8 cellular contexts compared by ENCODE assay signal in the genomic region with DNA sequence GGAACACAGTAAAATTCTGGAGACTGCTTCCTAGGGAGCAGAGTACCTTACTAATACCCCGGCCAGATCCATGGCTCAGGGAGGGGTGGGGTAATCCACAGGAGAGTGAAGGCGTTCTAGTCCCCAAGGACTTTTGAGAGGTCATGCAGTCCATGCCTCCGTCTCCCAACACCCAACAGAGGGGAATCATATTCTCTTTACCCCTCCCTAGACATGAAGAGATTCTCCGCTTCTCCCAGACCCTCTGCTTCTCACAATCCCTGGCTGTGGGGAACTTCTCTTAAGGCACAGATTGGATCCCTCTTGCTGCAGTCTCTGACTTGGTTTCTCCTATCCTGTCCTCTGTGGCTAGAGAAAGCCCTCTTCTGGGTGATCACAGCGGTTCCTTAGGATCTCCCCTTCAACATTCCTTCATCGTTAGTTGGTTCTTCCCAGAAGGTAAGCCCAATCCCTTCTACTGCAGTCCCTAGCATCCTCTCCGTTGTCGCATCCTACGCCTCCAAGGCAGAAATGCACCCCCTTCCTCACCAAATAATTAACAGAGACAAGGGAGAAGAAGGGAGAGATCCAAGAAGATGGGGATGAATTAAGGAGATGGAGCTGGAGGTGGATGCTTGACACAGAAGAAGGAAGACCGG. TPM values are rescaled to one million over a fixed set of nuclear protein-coding genes. Genes with fewer than 3 reads are reported as not detected.
DNase-seq lines count a peak whose midpoint lies in the region; ATAC-seq, FAIRE-seq and TF ChIP-seq lines count a peak whose summit lies in the region.

No MANE protein-coding gene starts in this region.

- H3K27me3 ChIP-seq in CD4-positive, CD25-positive, alpha-beta regulatory T cell (ENCODE audit: control insufficient read depth, insufficient read depth, low read length), result no peaks in the 10 kb centered on the region
- H3K27me3 ChIP-seq in MG63, result peaks cover 6% of the 10 kb centered on the region; the same call in 1 of the 2 replicates
- no peaks in the 10 kb centered on the region for H3K27me3 ChIP-seq in effector memory CD4-positive, alpha-beta T cell (replicated peaks; ENCODE audit: control insufficient read depth, insufficient read depth, low read length, poor library complexity, severe bottlenecking)

- H3K36me3 ChIP-seq in CD4-positive, CD25-positive, alpha-beta regulatory T cell (ENCODE audit: control insufficient read depth, insufficient read depth, low read length), result no peaks in the 10 kb centered on the region
- no peaks in the 10 kb centered on the region for H3K36me3 ChIP-seq in MG63
- H3K36me3 ChIP-seq in effector memory CD4-positive, alpha-beta T cell (ENCODE audit: control insufficient read depth, insufficient read depth, low read length), result no peaks in the 10 kb centered on the region

- peak overlapping the region; percentile 60 to 93 (median 92) for H3K27ac Mint-ChIP-seq in CD4-positive, CD25-positive, alpha-beta regulatory T cell
- peak overlapping the region; percentile 7 for H3K27ac Mint-ChIP-seq in neural crest cell (ENCODE audit: unreplicated experiment)

- peak overlapping the region; percentile 86 to 87 (median 86) for H3K4me3 Mint-ChIP-seq in CD4-positive, CD25-positive, alpha-beta regulatory T cell
- peak overlapping the region; percentile 92 for H3K4me3 Mint-ChIP-seq in neural crest cell

- H3K27me3 Mint-ChIP-seq in CD4-positive, CD25-positive, alpha-beta regulatory T cell, result no peaks in the 10 kb centered on the region
- H3K27me3 Mint-ChIP-seq in neural crest cell (ENCODE audit: low read depth), result no peaks in the 10 kb centered on the region

- no peak for ATAC-seq in CD4-positive, CD25-positive, alpha-beta regulatory T cell (ENCODE audit: low read depth in 2 of 2)
- no peak for ATAC-seq in HG03378 (IDR thresholded peaks at IDR 0.05; ENCODE audit: unreplicated experiment)

- no peak for FAIRE-seq in H54 (lab: Jason Lieb, UNC)

- peaks cover 9 to 75% (median 52%) of the 10 kb centered on the region in 4 donors for H3K4me1 Mint-ChIP-seq in CD4-positive, CD25-positive, alpha-beta regulatory T cell
- peaks cover 60% of the 10 kb centered on the region for H3K4me1 Mint-ChIP-seq in neural crest cell

- no peaks in the 10 kb centered on the region for H3K9me3 ChIP-seq in CD4-positive, CD25-positive, alpha-beta regulatory T cell (ENCODE audit: control insufficient read depth in 2 of 2, low read length in 2 of 2)
- H3K9me3 ChIP-seq in MG63, result no peaks in the 10 kb centered on the region
- no peaks in the 10 kb centered on the region for H3K9me3 ChIP-seq in effector memory CD4-positive, alpha-beta T cell (ENCODE audit: control insufficient read depth, low read length)

- H3K4me1 ChIP-seq in CD4-positive, CD25-positive, alpha-beta regulatory T cell (ENCODE audit: control insufficient read depth, insufficient read depth, low read length, poor library complexity, severe bottlenecking), result peaks cover 41% of the 10 kb centered on the region
- H3K4me1 ChIP-seq in effector memory CD4-positive, alpha-beta T cell (ENCODE audit: control insufficient read depth, insufficient read depth, low read length, poor library complexity, severe bottlenecking), result peaks cover 21% of the 10 kb centered on the region

- TF ChIP-seq CTCF in neural crest cell (conservative IDR thresholded peaks at IDR 0.05), result no peak

- H3K4me3 ChIP-seq in CD4-positive, CD25-positive, alpha-beta regulatory T cell (ENCODE audit: low read depth, low read length), result peak overlapping the region; percentile 75
- H3K4me3 ChIP-seq in MG63, result peak overlapping the region; percentile 49
- H3K4me3 ChIP-seq in effector memory CD4-positive, alpha-beta T cell (ENCODE audit: insufficient read depth, low read depth, low read length, poor library complexity, severe bottlenecking), result peak overlapping the region; percentile 58

- H3K36me3 Mint-ChIP-seq in CD4-positive, CD25-positive, alpha-beta regulatory T cell, result no peaks in the 10 kb centered on the region
- no peaks in the 10 kb centered on the region for H3K36me3 Mint-ChIP-seq in neural crest cell (ENCODE audit: low read depth)

- peak overlapping the region; percentile 60 for H3K27ac ChIP-seq in CD4-positive, CD25-positive, alpha-beta regulatory T cell (ENCODE audit: insufficient read depth, low read length, poor library complexity, severe bottlenecking)
- peak overlapping the region; percentile 31 for H3K27ac ChIP-seq in effector memory CD4-positive, alpha-beta T cell (ENCODE audit: insufficient read depth, low read length, poor library complexity, severe bottlenecking)

- no peak for TF ChIP-seq POLR2A in H54 (IDR thresholded peaks at IDR 0.05; ENCODE audit: low read depth, low read length)

- H3K9me3 Mint-ChIP-seq in CD4-positive, CD25-positive, alpha-beta regulatory T cell, result no peaks in the 10 kb centered on the region
- peaks cover 3% of the 10 kb centered on the region for H3K9me3 Mint-ChIP-seq in neural crest cell

- no peak for DNase-seq in CD4-positive, CD25-positive, alpha-beta regulatory T cell
- no peak for DNase-seq in MG63
- DNase-seq in effector memory CD4-positive, alpha-beta T cell, result no peak
- DNase-seq in neural crest cell (ENCODE audit: low read depth, low spot score), result no peak
- no peak for DNase-seq in islet precursor cell
- no peak for DNase-seq in effector CD8-positive, alpha-beta T cell (lab: John Stamatoyannopoulos, UW)
- DNase-seq in H54 (ENCODE audit: insufficient read length, low spot score), result no peak

RNA-seq across cellular contexts. Expression of a gene that starts 0.6 kb away (rescaled TPM):
- total RNA-seq in CD4-positive, CD25-positive, alpha-beta regulatory T cell, result 20.9 TPM
- polyA plus RNA-seq in CD4-positive, CD25-positive, alpha-beta regulatory T cell, result 1 to 10 TPM; 3.9 to 6.9 (median 5.4) TPM
- 0.12 and 3.4 TPM in 2 replicates for total RNA-seq in MG63 (2014; rRNA removed; shearing (Covaris generic); ENCODE audit: low replicate concordance)
- total RNA-seq in neural crest cell, result 64.1 and 67.7 TPM in 2 replicates

RNA-seq across cellular contexts. Expression of a gene that starts 4.3 kb away (rescaled TPM):
- 8.8 TPM for total RNA-seq in CD4-positive, CD25-positive, alpha-beta regulatory T cell
- polyA plus RNA-seq in CD4-positive, CD25-positive, alpha-beta regulatory T cell, result 10 to 100 TPM in 3 of 4 donors, 1 to 10 TPM in 1; 8.8 to 14.1 (median 12.8) TPM
- total RNA-seq in MG63 (2014; rRNA removed; shearing (Covaris generic); ENCODE audit: low replicate concordance), result 24.8 and 31.8 TPM in 2 replicates
- total RNA-seq in neural crest cell, result 84.9 and 90.9 TPM in 2 replicates

RNA-seq across cellular contexts. Expression of a gene that starts 46.6 kb away (rescaled TPM):
- 31.5 TPM for total RNA-seq in CD4-positive, CD25-positive, alpha-beta regulatory T cell
- 1 to 10 TPM; 1.7 to 4.0 (median 3.5) TPM for polyA plus RNA-seq in CD4-positive, CD25-positive, alpha-beta regulatory T cell
- 2.1 and 2.4 TPM in 2 replicates for total RNA-seq in MG63 (2014; rRNA removed; shearing (Covaris generic); ENCODE audit: low replicate concordance)
- 76.0 and 79.5 TPM in 2 replicates for total RNA-seq in neural crest cell
